ENCODE assay signal across 10 cellular contexts in genomic region chr21:25963186-25963585, GRCh38.
A peak's percentile ranks its signal among the peaks of the same experiment; 100 is the strongest.
DNase-seq lines count a peak whose midpoint lies in the region; ATAC-seq and TF ChIP-seq lines count a peak whose summit lies in the region.
"Had no signal": no experiment of that assay in that cellular context is flagged by ENCODE, and none has a peak within 500 bp of the region (broad histone marks: within the 10 kb centered on the region; RNA-seq: fewer than 3 reads in every experiment).

No MANE protein-coding gene starts in this region.

- H3K4me1 ChIP-seq in heart right ventricle (peaks cover 0 to 47% (median 31%) of the 10 kb centered on the region in 9 donors), uterus (no peaks in the 10 kb centered on the region)

- H3K9me3 ChIP-seq in heart right ventricle = no peaks in the 10 kb centered on the region
- no peaks in the 10 kb centered on the region for H3K9me3 ChIP-seq in uterus

- no peak for DNase-seq in heart right ventricle
- no peak for DNase-seq in Right ventricle myocardium inferior (ENCODE audit: missing footprints)
- peak; percentile 74 for DNase-seq in astrocyte of the hippocampus (ENCODE audit: low read depth, low spot score)
- peak; percentile 87 for DNase-seq in kidney tubule cell (ENCODE audit: low spot score)
- DNase-seq in uterus = no peak
- DNase-seq in midbrain (lab: John Stamatoyannopoulos, UW) = no peak
- DNase-seq: activated CD4-positive, alpha-beta T cell treated with anti-CD3 and anti-CD28 coated beads for 1 hour; activated naive CD8-positive, alpha-beta T cell treated with anti-CD3 and anti-CD28 coated beads for 36 hours had no signal

- TF ChIP-seq CTCF in heart right ventricle (IDR thresholded peaks at IDR 0.05) = no peak
- no peak for TF ChIP-seq CTCF in uterus (IDR thresholded peaks at IDR 0.05)

- ATAC-seq in heart right ventricle (peak in 3 of 8 donors; percentile 45 to 58 (median 56)), Right ventricle myocardium inferior (no peak), HG03342 (IDR thresholded peaks at IDR 0.05; ENCODE audit: unreplicated experiment) (no peak), HG02623 (IDR thresholded peaks at IDR 0.05; ENCODE audit: unreplicated experiment) (no peak)

- H3K36me3 ChIP-seq in heart right ventricle = peaks cover 0 to 30% (median 10%) of the 10 kb centered on the region in 9 donors
- H3K36me3 ChIP-seq in uterus = no peaks in the 10 kb centered on the region

- H3K4me3 ChIP-seq in heart right ventricle (no peak overlapping the region), uterus (no peak overlapping the region)

- H3K27ac ChIP-seq in heart right ventricle (peak overlapping the region in 8 of 10 donors; percentile 1 to 86 (median 37)), uterus (peak overlapping the region; percentile 22 to 66)

- WGBS in heart right ventricle, 2 donors = 69 to 76% methylated on average over 5 of the region's 5 CpGs

- no peak for TF ChIP-seq POLR2A in uterus (IDR thresholded peaks at IDR 0.05)

- intact Hi-C loops in heart right ventricle (cut with DNase I) (no loop called here), Right ventricle myocardium inferior (cut with DNase I) (no loop called here), uterus (cut with DNase I; ENCODE audit: low total_unique reads) (no loop called here)

- no peaks in the 10 kb centered on the region for H3K27me3 ChIP-seq in heart right ventricle
- H3K27me3 ChIP-seq in uterus = no peaks in the 10 kb centered on the region

Comparison
In these comparisons a context has a peak if more than half of its experiments do, and no peak if none do; other contexts are left out.
1. DNase-seq: peak in astrocyte of the hippocampus (single experiment) and kidney tubule cell (single experiment); none in heart right ventricle (0 of 2), Right ventricle myocardium inferior (single experiment), uterus (0 of 2) and midbrain (single experiment).